ENCODE assay signal across 1 cellular context in genomic region chr14:36655963-36656768, GRCh38.
TF ChIP-seq lines count a peak whose summit lies in the region.

No MANE protein-coding gene starts in this region.

TF ChIP-seq in endothelial cell of umbilical vein, 7 proteins besides CTCF, POLR2A, EP300 and RAD21:
- TF ChIP-seq FOS (IDR thresholded peaks at IDR 0.05; ENCODE audit: borderline replicate concordance, insufficient read depth, low read length) (no peak), EZH2 (IDR thresholded peaks at IDR 0.05; ENCODE audit: borderline replicate concordance, low read depth, low read length, severe bottlenecking) (peak; percentile 94), GATA2 (IDR thresholded peaks at IDR 0.05; ENCODE audit: insufficient read depth, insufficient read length, low read depth, low read length) (no peak)
